8 cellular contexts compared by ENCODE assay signal in genomic region chr19:2168619-2169424, GRCh38. TPM values are rescaled to one million over a fixed set of nuclear protein-coding genes. Genes with fewer than 3 reads are reported as not detected.
DNase-seq lines count a peak whose midpoint lies in the region; ATAC-seq and TF ChIP-seq lines count a peak whose summit lies in the region.

No MANE protein-coding gene starts in this region.

- H3K9me3 ChIP-seq in testis = no peaks in the 10 kb centered on the region

- intact Hi-C loops in activated T-helper 2 cell treated with anti-CD3 and anti-CD28 coated beads, Interferon-gamma antibody, Interleukin-2, Interleukin-4, amounts not matched to agents 10 μg/mL and 5 μg/mL and 100 μg/mL, durations not matched to agents 14 hours and 24 hours and 36 hours (cut with micrococcal nuclease) = loop anchor here (5.0 kb wide), 1 partner anchor 72 kb away; the partner anchor contains the start of genes IZUMO4 and MOB3A
- intact Hi-C loops in testis (cut with DNase I; ENCODE audit: low total_unique reads) = no loop called here

- H3K27ac ChIP-seq in testis = peak overlapping the region; percentile 73 to 89

- DNase-seq in activated gamma-delta T cell treated with Interleukin-2 at 50 U/mL for 16 hours = peak; percentile 39
- DNase-seq in activated gamma-delta T cell (lab: John Stamatoyannopoulos, UW) = no peak
- DNase-seq in OCI-M2 (lab: John Stamatoyannopoulos, UW; ENCODE audit: unreplicated experiment) = peak; percentile 31
- peak; percentile 33 for DNase-seq in activated T-helper 2 cell treated with anti-CD3 and anti-CD28 coated beads, Interferon-gamma antibody, Interleukin-2, Interleukin-4, amounts not matched to agents 10 μg/mL and 5 μg/mL and 100 μg/mL, durations not matched to agents 14 hours and 24 hours and 36 hours (ENCODE audit: low spot score)
- DNase-seq in fibroblast of villous mesenchyme (ENCODE audit: low read depth) = peak; percentile 99
- peak; percentile 86 for DNase-seq in non-pigmented ciliary epithelial cell (ENCODE audit: low read depth)
- DNase-seq in testis = peak; percentile 96

- H3K27me3 ChIP-seq in testis = no peaks in the 10 kb centered on the region

- H3K4me3 ChIP-seq in fibroblast of villous mesenchyme (ENCODE audit: low read depth, low read length) = peak overlapping the region; percentile 15
- no peak overlapping the region for H3K4me3 ChIP-seq in testis

- ATAC-seq in HG02970 (IDR thresholded peaks at IDR 0.05; ENCODE audit: low FRiP score, unreplicated experiment) = peak; percentile 38

- no peak for TF ChIP-seq POLR2A in testis (IDR thresholded peaks at IDR 0.05)

- TF ChIP-seq CTCF in fibroblast of villous mesenchyme (IDR thresholded peaks at IDR 0.05; ENCODE audit: insufficient read depth, low read depth, low read length) = no peak
- no peak for TF ChIP-seq CTCF in testis (IDR thresholded peaks at IDR 0.05)

- WGBS in testis, 2 donors = 22 to 51% methylated on average over 19 to 24 of the region's 24 CpGs

- peak overlapping the region; percentile 77 for H3K4me3 Mint-ChIP-seq in activated T-helper 2 cell treated with anti-CD3 and anti-CD28 coated beads, Interferon-gamma antibody, Interleukin-2, Interleukin-4, amounts not matched to agents 10 μg/mL and 5 μg/mL and 100 μg/mL, durations not matched to agents 14 hours and 24 hours and 36 hours (ENCODE audit: low read depth)

- H3K36me3 Mint-ChIP-seq in activated T-helper 2 cell treated with anti-CD3 and anti-CD28 coated beads, Interferon-gamma antibody, Interleukin-2, Interleukin-4, amounts not matched to agents 10 μg/mL and 5 μg/mL and 100 μg/mL, durations not matched to agents 14 hours and 24 hours and 36 hours (ENCODE audit: low read depth) = peaks cover 53% of the 10 kb centered on the region

- H3K27ac Mint-ChIP-seq in activated T-helper 2 cell treated with anti-CD3 and anti-CD28 coated beads, Interferon-gamma antibody, Interleukin-2, Interleukin-4, amounts not matched to agents 10 μg/mL and 5 μg/mL and 100 μg/mL, durations not matched to agents 14 hours and 24 hours and 36 hours = peak overlapping the region; percentile 95

- H3K4me1 Mint-ChIP-seq in activated T-helper 2 cell treated with anti-CD3 and anti-CD28 coated beads, Interferon-gamma antibody, Interleukin-2, Interleukin-4, amounts not matched to agents 10 μg/mL and 5 μg/mL and 100 μg/mL, durations not matched to agents 14 hours and 24 hours and 36 hours (ENCODE audit: low read depth) = peaks cover 52% of the 10 kb centered on the region

- no peaks in the 10 kb centered on the region for H3K36me3 ChIP-seq in testis (ENCODE audit: low read depth, missing control alignments)

- no peaks in the 10 kb centered on the region for H3K27me3 Mint-ChIP-seq in activated T-helper 2 cell treated with anti-CD3 and anti-CD28 coated beads, Interferon-gamma antibody, Interleukin-2, Interleukin-4, amounts not matched to agents 10 μg/mL and 5 μg/mL and 100 μg/mL, durations not matched to agents 14 hours and 24 hours and 36 hours (ENCODE audit: low read depth)

- peaks cover 70% of the 10 kb centered on the region for H3K4me1 ChIP-seq in testis

- no peaks in the 10 kb centered on the region for H3K9me3 Mint-ChIP-seq in activated T-helper 2 cell treated with anti-CD3 and anti-CD28 coated beads, Interferon-gamma antibody, Interleukin-2, Interleukin-4, amounts not matched to agents 10 μg/mL and 5 μg/mL and 100 μg/mL, durations not matched to agents 14 hours and 24 hours and 36 hours

RNA-seq across cellular contexts. Expression of gene DOT1L, which starts 5.1 kb away (rescaled TPM):
- total RNA-seq in activated T-helper 2 cell treated with anti-CD3 and anti-CD28 coated beads, Interferon-gamma antibody, Interleukin-2, Interleukin-4, amounts not matched to agents 10 μg/mL and 5 μg/mL and 100 μg/mL, durations not matched to agents 14 hours and 24 hours and 36 hours = 115 and 121 TPM in 2 replicates
- 5.6 and 8.4 TPM in 2 replicates for total RNA-seq in fibroblast of villous mesenchyme
- 100 to 1,000 TPM; 128 to 147 TPM for total RNA-seq in testis
- polyA plus RNA-seq in testis (ENCODE audit: insufficient read depth, low read depth, low replicate concordance) = 183 TPM

RNA-seq across cellular contexts. Expression of gene AP3D1, which starts 17.5 kb away (rescaled TPM):
- 101 and 103 TPM in 2 replicates for total RNA-seq in activated T-helper 2 cell treated with anti-CD3 and anti-CD28 coated beads, Interferon-gamma antibody, Interleukin-2, Interleukin-4, amounts not matched to agents 10 μg/mL and 5 μg/mL and 100 μg/mL, durations not matched to agents 14 hours and 24 hours and 36 hours
- total RNA-seq in fibroblast of villous mesenchyme (122 and 140 TPM in 2 replicates), testis (100 to 1,000 TPM; 201 to 204 TPM)
- 134 TPM for polyA plus RNA-seq in testis (ENCODE audit: insufficient read depth, low read depth, low replicate concordance)

Comparison
In these comparisons a context has a peak if more than half of its experiments do, and no peak if none do; other contexts are left out.
1. RNA of gene DOT1L, which starts 5.1 kb away (total RNA-seq): 128 to 147 TPM in testis and 115 to 121 TPM in activated T-helper 2 cell treated with anti-CD3 and anti-CD28 coated beads, Interferon-gamma antibody, Interleukin-2, Interleukin-4, amounts not matched to agents 10 μg/mL and 5 μg/mL and 100 μg/mL, durations not matched to agents 14 hours and 24 hours and 36 hours; 5.6 to 8.4 TPM in fibroblast of villous mesenchyme; every median in the first group is over 10 times any median in the second.